2 cellular contexts compared by ENCODE assay signal in genomic region chr3:150682819-150683218, GRCh38.
TF ChIP-seq lines count a peak whose summit lies in the region.

No MANE protein-coding gene starts in this region.

TF ChIP-seq in liver, 16 proteins besides CTCF, POLR2A, EP300 and RAD21 (continued from another document):
- TF ChIP-seq MAX (IDR thresholded peaks at IDR 0.05) (no peak), RXRA (IDR thresholded peaks at IDR 0.05) (peak; percentile 76 to 94)

TF ChIP-seq in HepG2, 621 proteins besides CTCF, POLR2A, EP300 and RAD21 (continued from another document):
- no peak for TF ChIP-seq LBX2 (CRISPR knock-in tag; IDR thresholded peaks at IDR 0.05; ENCODE audit: borderline replicate concordance)
